Comparison of ENCODE assay signal across 14 cellular contexts in the genomic region with DNA sequence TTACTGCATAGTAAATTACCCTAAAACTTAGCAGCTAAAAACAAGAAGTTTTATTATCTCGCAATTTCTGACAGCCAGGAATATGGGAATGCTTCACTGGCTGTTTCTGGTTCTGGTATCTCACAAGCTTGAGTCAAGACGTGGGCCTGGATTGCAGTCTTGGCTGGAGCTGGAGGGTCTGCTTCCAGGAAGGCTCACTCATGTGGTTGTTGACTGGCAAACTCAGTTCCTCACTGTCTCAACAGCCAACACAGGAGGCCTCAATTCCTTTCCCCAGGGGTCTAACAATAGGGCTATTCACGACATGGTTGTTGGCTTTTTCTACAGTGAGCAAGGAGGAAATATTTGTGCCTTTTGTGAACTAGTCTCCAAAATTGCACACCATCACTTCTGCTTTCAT.
DNase-seq lines count a peak whose midpoint lies in the region; ATAC-seq, FAIRE-seq and TF ChIP-seq lines count a peak whose summit lies in the region.
"Had no signal": no experiment of that assay in that cellular context is flagged by ENCODE, and none has a peak within 500 bp of the region (broad histone marks: within the 10 kb centered on the region; RNA-seq: fewer than 3 reads in every experiment).

No MANE protein-coding gene starts in this region.

- intact Hi-C loops in HepG2 (cut with micrococcal nuclease; ENCODE audit: unreplicated experiment): no loop called here
- intact Hi-C loops in right lobe of liver (cut with DNase I): no loop called here

- no peak overlapping the region for H3K4me3 ChIP-seq in HepG2 (replicated peaks in 1 of 3; ENCODE audit: insufficient read depth in 1 of 3, low read depth in 2 of 3, low read length in 3 of 3)
- H3K4me3 ChIP-seq in right lobe of liver: no peak overlapping the region

- H3K4me1 ChIP-seq in HepG2 (ENCODE audit: insufficient read depth, low read length) (peaks cover 9% of the 10 kb centered on the region), right lobe of liver (peaks cover 0 to 4% (median 0%) of the 10 kb centered on the region in 4 donors)

- FAIRE-seq in HepG2 (lab: Jason Lieb, UNC): no peak

- in situ Hi-C loops in HepG2 (cut with HindIII; ENCODE audit: extremely low pct_ligation_motif_present, low pct_unique_long_range_greater_than_20kb): no loop called here

- H3K4me2 ChIP-seq in HepG2 (ENCODE audit: low read depth, low read length): no peak overlapping the region

- no peak for TF ChIP-seq RAD21 in HepG2 (CRISPR knock-in tag; IDR thresholded peaks at IDR 0.05)

- no peak overlapping the region for H2AFZ ChIP-seq in HepG2 (ENCODE audit: low read length)

- no TSS peak for BruUV-seq in HepG2 (replicated peaks; lab: Mats Ljungman, UMichigan)

- H3K27me3 ChIP-seq in HepG2 (ENCODE audit: control insufficient read depth in 1 of 2, insufficient read depth in 2 of 2, low read length in 2 of 2) (no peaks in the 10 kb centered on the region), right lobe of liver (no peaks in the 10 kb centered on the region)

- H3K9ac ChIP-seq in HepG2 (ENCODE audit: insufficient read depth, low read depth, low read length): no peak overlapping the region

- DNase-seq in HepG2 (ENCODE audit: low spot score) (peak; percentile 5), right lobe of liver (no peak), SK-N-DZ (ENCODE audit: low spot score) (peak; percentile 17), iPS DF 4.7 (ENCODE audit: extremely low read depth, low spot score) (peak; percentile 7), NCI-H128 (lab: John Stamatoyannopoulos, UW; ENCODE audit: unreplicated experiment) (no peak), dermis blood vessel endothelial cell (no peak)
- DNase-seq: CD4-positive, CD25-positive, alpha-beta regulatory T cell; Kasumi-1; NCI-H1694; nephron progenitor cell; WERI-Rb-1 had no signal

- no peak overlapping the region for H3K27ac ChIP-seq in HepG2 (ENCODE audit: extremely low read length, insufficient read depth, low read length)
- H3K27ac ChIP-seq in right lobe of liver: no peak overlapping the region
- H3K27ac ChIP-seq: WERI-Rb-1 had no signal

- H4K20me1 ChIP-seq in HepG2 (ENCODE audit: insufficient read depth, low read length): no peaks in the 10 kb centered on the region

- POLR2A ChIA-PET in HepG2 (lab: Yijun Ruan, JAX): no interaction called here

- TF ChIP-seq EP300 in HepG2 (IDR thresholded peaks at IDR 0.05; ENCODE audit: low read depth in 2 of 2, low read length in 2 of 2) (no peak), HepG2 (CRISPR knock-in tag; IDR thresholded peaks at IDR 0.05; ENCODE audit: borderline replicate concordance) (no peak)

- no peaks in the 10 kb centered on the region for H3K79me2 ChIP-seq in HepG2 (ENCODE audit: insufficient read depth, low read length)

- ATAC-seq in HepG2 (no peak), right lobe of liver (no peak), GM19035 (IDR thresholded peaks at IDR 0.05; ENCODE audit: unreplicated experiment) (no peak), HG02588 (IDR thresholded peaks at IDR 0.05; ENCODE audit: unreplicated experiment) (no peak)
- ATAC-seq: Panc1 had no signal

- CTCF ChIA-PET in HepG2 (lab: Yijun Ruan, JAX; ENCODE audit: low intra/inter-chr PET ratio, low total read pairs): no interaction called here

- H3K9me3 ChIP-seq in HepG2 (ENCODE audit: low read length): peaks cover 13% of the 10 kb centered on the region; the same call in 1 of the 2 replicates
- no peaks in the 10 kb centered on the region for H3K9me3 ChIP-seq in right lobe of liver

- TF ChIP-seq CTCF in HepG2 (CRISPR knock-in tag; IDR thresholded peaks at IDR 0.05) (no peak), right lobe of liver (IDR thresholded peaks at IDR 0.05) (no peak)

- 2% methylated on average over 3 of the region's 3 CpGs for WGBS in HepG2 (ENCODE audit: low lambda C conversion rate)
- WGBS in right lobe of liver (ENCODE audit: insufficient coverage, low coverage, low lambda C conversion rate, missing lambda C conversion rate): 34% methylated on average over 3 of the region's 3 CpGs

- TF ChIP-seq POLR2A in HepG2 (IDR thresholded peaks at IDR 0.05; ENCODE audit: insufficient read depth in 1 of 2, low read depth in 2 of 2, low read length in 2 of 2) (no peak), right lobe of liver (IDR thresholded peaks at IDR 0.05) (no peak)

- no peaks in the 10 kb centered on the region for H3K36me3 ChIP-seq in HepG2 (replicated peaks in 1 of 2; ENCODE audit: control insufficient read depth in 1 of 2, insufficient read depth in 2 of 2, low read length in 2 of 2)
- H3K36me3 ChIP-seq in right lobe of liver: no peaks in the 10 kb centered on the region
- H3K36me3 ChIP-seq: WERI-Rb-1 had no signal

TF ChIP-seq in HepG2, 621 proteins besides CTCF, POLR2A, EP300 and RAD21:
- TF ChIP-seq ZSCAN25 (CRISPR knock-in tag; IDR thresholded peaks at IDR 0.05): no peak
- TF ChIP-seq, protein P1, sequence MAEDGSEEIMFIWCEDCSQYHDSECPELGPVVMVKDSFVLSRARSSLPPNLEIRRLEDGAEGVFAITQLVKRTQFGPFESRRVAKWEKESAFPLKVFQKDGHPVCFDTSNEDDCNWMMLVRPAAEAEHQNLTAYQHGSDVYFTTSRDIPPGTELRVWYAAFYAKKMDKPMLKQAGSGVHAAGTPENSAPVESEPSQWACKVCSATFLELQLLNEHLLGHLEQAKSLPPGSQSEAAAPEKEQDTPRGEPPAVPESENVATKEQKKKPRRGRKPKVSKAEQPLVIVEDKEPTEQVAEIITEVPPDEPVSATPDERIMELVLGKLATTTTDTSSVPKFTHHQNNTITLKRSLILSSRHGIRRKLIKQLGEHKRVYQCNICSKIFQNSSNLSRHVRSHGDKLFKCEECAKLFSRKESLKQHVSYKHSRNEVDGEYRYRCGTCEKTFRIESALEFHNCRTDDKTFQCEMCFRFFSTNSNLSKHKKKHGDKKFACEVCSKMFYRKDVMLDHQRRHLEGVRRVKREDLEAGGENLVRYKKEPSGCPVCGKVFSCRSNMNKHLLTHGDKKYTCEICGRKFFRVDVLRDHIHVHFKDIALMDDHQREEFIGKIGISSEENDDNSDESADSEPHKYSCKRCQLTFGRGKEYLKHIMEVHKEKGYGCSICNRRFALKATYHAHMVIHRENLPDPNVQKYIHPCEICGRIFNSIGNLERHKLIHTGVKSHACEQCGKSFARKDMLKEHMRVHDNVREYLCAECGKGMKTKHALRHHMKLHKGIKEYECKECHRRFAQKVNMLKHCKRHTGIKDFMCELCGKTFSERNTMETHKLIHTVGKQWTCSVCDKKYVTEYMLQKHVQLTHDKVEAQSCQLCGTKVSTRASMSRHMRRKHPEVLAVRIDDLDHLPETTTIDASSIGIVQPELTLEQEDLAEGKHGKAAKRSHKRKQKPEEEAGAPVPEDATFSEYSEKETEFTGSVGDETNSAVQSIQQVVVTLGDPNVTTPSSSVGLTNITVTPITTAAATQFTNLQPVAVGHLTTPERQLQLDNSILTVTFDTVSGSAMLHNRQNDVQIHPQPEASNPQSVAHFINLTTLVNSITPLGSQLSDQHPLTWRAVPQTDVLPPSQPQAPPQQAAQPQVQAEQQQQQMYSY (CRISPR knock-in tag; IDR thresholded peaks at IDR 0.05): peak; percentile 93
- no peak for TF ChIP-seq SETDB1 (CRISPR knock-in tag; IDR thresholded peaks at IDR 0.05; ENCODE audit: borderline replicate concordance)
- no peak for TF ChIP-seq ZNF180 (CRISPR knock-in tag; IDR thresholded peaks at IDR 0.05; ENCODE audit: borderline replicate concordance, low read depth)
- TF ChIP-seq DNMT1 (CRISPR knock-in tag; IDR thresholded peaks at IDR 0.05): no peak
- TF ChIP-seq EED (CRISPR knock-in tag; IDR thresholded peaks at IDR 0.05): no peak
- no peak for TF ChIP-seq RBAK (CRISPR knock-in tag; IDR thresholded peaks at IDR 0.05)
- TF ChIP-seq, protein P2, sequence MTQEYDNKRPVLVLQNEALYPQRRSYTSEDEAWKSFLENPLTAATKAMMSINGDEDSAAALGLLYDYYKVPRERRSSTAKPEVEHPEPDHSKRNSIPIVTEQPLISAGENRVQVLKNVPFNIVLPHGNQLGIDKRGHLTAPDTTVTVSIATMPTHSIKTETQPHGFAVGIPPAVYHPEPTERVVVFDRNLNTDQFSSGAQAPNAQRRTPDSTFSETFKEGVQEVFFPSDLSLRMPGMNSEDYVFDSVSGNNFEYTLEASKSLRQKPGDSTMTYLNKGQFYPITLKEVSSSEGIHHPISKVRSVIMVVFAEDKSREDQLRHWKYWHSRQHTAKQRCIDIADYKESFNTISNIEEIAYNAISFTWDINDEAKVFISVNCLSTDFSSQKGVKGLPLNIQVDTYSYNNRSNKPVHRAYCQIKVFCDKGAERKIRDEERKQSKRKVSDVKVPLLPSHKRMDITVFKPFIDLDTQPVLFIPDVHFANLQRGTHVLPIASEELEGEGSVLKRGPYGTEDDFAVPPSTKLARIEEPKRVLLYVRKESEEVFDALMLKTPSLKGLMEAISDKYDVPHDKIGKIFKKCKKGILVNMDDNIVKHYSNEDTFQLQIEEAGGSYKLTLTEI (CRISPR knock-in tag; conservative IDR thresholded peaks at IDR 0.05): no peak
TF ChIP-seq in HepG2: peak in this region for 1.

Comparison
In these comparisons a context has a peak if more than half of its experiments do, and no peak if none do; other contexts are left out.
1. DNase-seq: peak in HepG2 (single experiment), SK-N-DZ (single experiment) and iPS DF 4.7 (single experiment); none in right lobe of liver (0 of 3), NCI-H128 (single experiment) and dermis blood vessel endothelial cell (single experiment).